8 cellular contexts compared by ENCODE assay signal in the genomic region with DNA sequence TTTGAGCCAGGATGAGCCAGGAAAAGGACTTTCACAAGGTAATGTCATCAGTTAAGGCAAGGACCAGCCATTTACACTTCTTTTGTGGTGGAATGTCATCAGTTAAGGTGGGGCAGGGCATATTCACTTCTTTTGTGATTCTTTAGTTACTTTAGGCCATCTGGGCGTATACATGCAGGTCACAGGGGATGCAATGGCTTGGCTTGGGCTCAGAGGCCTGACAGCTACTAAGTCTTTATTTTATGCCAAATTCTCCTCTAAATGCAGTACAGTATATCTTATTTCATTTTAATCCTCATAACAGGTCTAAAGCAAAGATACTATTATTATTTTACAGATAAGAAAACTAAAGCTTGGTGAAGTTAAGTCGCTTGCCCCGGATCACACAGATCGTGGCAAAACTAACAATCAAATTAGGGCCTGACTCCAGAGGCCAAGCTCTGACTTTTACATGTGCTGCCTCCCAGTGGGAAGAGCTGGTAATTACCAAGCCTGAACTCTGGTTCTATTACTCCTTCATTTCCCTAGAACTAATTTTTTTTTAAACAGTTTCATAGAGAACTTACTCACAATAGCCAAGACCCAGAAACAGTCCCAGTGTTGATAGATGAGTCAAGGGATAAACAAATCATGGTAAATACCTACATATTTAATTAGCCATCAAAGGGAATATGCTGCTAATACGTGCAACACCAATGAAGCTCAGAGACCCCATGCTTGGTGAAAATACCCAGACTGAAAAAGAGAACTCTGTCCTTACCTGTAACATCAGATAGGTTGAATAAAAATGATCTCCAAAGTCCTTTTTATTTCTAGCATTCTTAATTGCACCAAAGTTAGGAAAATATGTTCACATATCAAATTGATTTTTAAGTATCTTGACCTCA. TPM values are rescaled to one million over a fixed set of nuclear protein-coding genes. Genes with fewer than 3 reads are reported as not detected.
DNase-seq lines count a peak whose midpoint lies in the region; ATAC-seq, FAIRE-seq and TF ChIP-seq lines count a peak whose summit lies in the region.

No MANE protein-coding gene starts in this region.

- H2AFZ ChIP-seq in Loucy (ENCODE audit: low read length) = no peak overlapping the region

- peaks cover 20% of the 10 kb centered on the region for H3K27me3 Mint-ChIP-seq in stimulated activated naive CD8-positive, alpha-beta T cell treated with anti-CD3 and anti-CD28 coated beads, Interleukin-15, amount 100 ng/mL, for 72 hours

- ATAC-seq in stimulated activated naive CD8-positive, alpha-beta T cell treated with anti-CD3 and anti-CD28 coated beads, Interleukin-15, amount 100 ng/mL, for 72 hours = peak; percentile 77

- H3K36me3 ChIP-seq in Loucy (ENCODE audit: insufficient read depth, low read length) (no peaks in the 10 kb centered on the region), WERI-Rb-1 (no peaks in the 10 kb centered on the region)

- peaks cover 6% of the 10 kb centered on the region for H3K4me1 Mint-ChIP-seq in stimulated activated naive CD8-positive, alpha-beta T cell treated with anti-CD3 and anti-CD28 coated beads, Interleukin-15, amount 100 ng/mL, for 72 hours

- no peaks in the 10 kb centered on the region for H3K9me2 ChIP-seq in Loucy (replicated peaks; ENCODE audit: low read depth, low read length)

- H3K27ac ChIP-seq in WERI-Rb-1 = no peak overlapping the region

- H3K9me3 Mint-ChIP-seq in stimulated activated naive CD8-positive, alpha-beta T cell treated with anti-CD3 and anti-CD28 coated beads, Interleukin-15, amount 100 ng/mL, for 72 hours = no peaks in the 10 kb centered on the region

- no peak overlapping the region for H3K9ac ChIP-seq in Loucy (ENCODE audit: low read depth, low read length, poor library complexity, severe bottlenecking)

- TF ChIP-seq CTCF in Loucy (conservative IDR thresholded peaks at IDR 0.05; ENCODE audit: low read length) (peak; percentile 81), WERI-Rb-1 (IDR thresholded peaks at IDR 0.05; ENCODE audit: low read depth, low read length) (peak; percentile 62)

- no peaks in the 10 kb centered on the region for H4K20me1 ChIP-seq in Loucy (ENCODE audit: insufficient read depth, low read length, poor library complexity, severe bottlenecking)

- no peaks in the 10 kb centered on the region for H3K4me1 ChIP-seq in Loucy (ENCODE audit: insufficient read depth, low read length, poor library complexity, severe bottlenecking)

- peak; percentile 8 for DNase-seq in NK-92 treated with Interleukin-12 subunit alpha and Interleukin-12 subunit beta, amount 100 ng/mL, for 24 hours (lab: John Stamatoyannopoulos, UW)
- no peak for DNase-seq in NK-92 (lab: John Stamatoyannopoulos, UW; ENCODE audit: unreplicated experiment)
- peak; percentile 53 for DNase-seq in H54 (ENCODE audit: insufficient read length, low spot score)
- DNase-seq in WERI-Rb-1 = peak; percentile 50
- peak; percentile 18 to 61 for DNase-seq in dermis microvascular lymphatic vessel endothelial cell (ENCODE audit: low read depth in 2 of 2)
- DNase-seq in medulla oblongata (ENCODE audit: extremely low spot score) = peak; percentile 70
- peak; percentile 41 to 58 for DNase-seq in stimulated activated naive CD8-positive, alpha-beta T cell treated with anti-CD3 and anti-CD28 coated beads, Interleukin-15, amount 100 ng/mL, for 72 hours

- H3K9me3 ChIP-seq in Loucy (ENCODE audit: insufficient read depth, low read depth, low read length) (no peaks in the 10 kb centered on the region), WERI-Rb-1 (ENCODE audit: severe bottlenecking) (no peaks in the 10 kb centered on the region)

- H3K27me3 ChIP-seq in Loucy (ENCODE audit: insufficient read depth, low read length, poor library complexity, severe bottlenecking) (no peaks in the 10 kb centered on the region), WERI-Rb-1 (ENCODE audit: insufficient read depth, low read depth, severe bottlenecking) (no peaks in the 10 kb centered on the region)

- no peak overlapping the region for H3K4me2 ChIP-seq in Loucy (ENCODE audit: low read depth, low read length, poor library complexity, severe bottlenecking)

- H3K4me3 ChIP-seq in Loucy (ENCODE audit: low read length, poor library complexity, severe bottlenecking) (no peak overlapping the region), WERI-Rb-1 (ENCODE audit: low read depth, low read length) (no peak overlapping the region)

- peak overlapping the region in 1 of 2 donors; percentile 57 for H3K27ac Mint-ChIP-seq in stimulated activated naive CD8-positive, alpha-beta T cell treated with anti-CD3 and anti-CD28 coated beads, Interleukin-15, amount 100 ng/mL, for 72 hours

- TF ChIP-seq POLR2A in H54 (IDR thresholded peaks at IDR 0.05; ENCODE audit: low read depth, low read length) = no peak

- peak; percentile 69 for FAIRE-seq in H54 (lab: Jason Lieb, UNC)

- H3F3A ChIP-seq in Loucy (ENCODE audit: low read depth) = no peaks in the 10 kb centered on the region

- H3K79me2 ChIP-seq in Loucy (ENCODE audit: insufficient read depth, low read length) = no peaks in the 10 kb centered on the region

- no peak overlapping the region for H3K4me3 Mint-ChIP-seq in stimulated activated naive CD8-positive, alpha-beta T cell treated with anti-CD3 and anti-CD28 coated beads, Interleukin-15, amount 100 ng/mL, for 72 hours

RNA-seq across cellular contexts. Expression of a gene that starts 35.4 kb away (rescaled TPM):
- total RNA-seq in dermis microvascular lymphatic vessel endothelial cell = 2.6 and 4.4 TPM in 2 replicates

RNA-seq across cellular contexts. Expression of a gene that starts 55.5 kb away (rescaled TPM):
- total RNA-seq in dermis microvascular lymphatic vessel endothelial cell = 57.1 and 72.0 TPM in 2 replicates

RNA-seq across cellular contexts. Expression of a gene that starts 55.8 kb away (rescaled TPM):
- 57.4 and 59.6 TPM in 2 replicates for total RNA-seq in dermis microvascular lymphatic vessel endothelial cell
